18 cellular contexts compared by ENCODE assay signal in the genomic region with DNA sequence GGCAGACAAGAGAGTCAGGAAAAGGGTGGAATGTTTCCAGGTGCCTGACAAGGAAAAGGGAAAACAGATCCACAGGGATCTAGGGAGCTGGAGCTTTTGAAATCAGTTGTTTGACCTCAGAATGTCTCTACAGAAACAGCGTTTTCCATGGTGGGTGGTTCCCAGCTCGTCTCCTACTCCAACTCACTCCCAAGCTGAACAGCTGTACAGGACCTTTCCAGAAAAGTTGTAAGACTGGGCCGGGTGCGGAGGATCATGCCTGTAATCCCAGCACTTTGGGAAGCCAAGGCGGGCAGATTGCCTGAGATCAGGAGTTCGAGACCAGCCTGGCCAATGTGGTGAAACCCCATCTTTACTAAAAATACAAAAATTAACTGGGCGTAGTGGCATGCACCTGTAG. TPM values are rescaled to one million over a fixed set of nuclear protein-coding genes. Genes with fewer than 3 reads are reported as not detected.
DNase-seq lines count a peak whose midpoint lies in the region; ATAC-seq and TF ChIP-seq lines count a peak whose summit lies in the region.
"Had no signal": no experiment of that assay in that cellular context is flagged by ENCODE, and none has a peak within 500 bp of the region (broad histone marks: within the 10 kb centered on the region; RNA-seq: fewer than 3 reads in every experiment).

No MANE protein-coding gene starts in this region.

- H3F3A ChIP-seq in GM23248 (ENCODE audit: insufficient read depth) = peaks cover 9% of the 10 kb centered on the region

- 51 to 52% methylated on average over 7 of the region's 7 CpGs for WGBS in GM23248 (ENCODE audit: low coverage in 1 of 2, low lambda C conversion rate in 2 of 2, missing lambda C conversion rate in 2 of 2), 2 experiments
- 86 to 89% methylated on average over 6 to 7 of the region's 7 CpGs for WGBS in endodermal cell (ENCODE audit: insufficient coverage in 1 of 2, insufficient read length in 1 of 2), 2 experiments
- 56% methylated on average over 3 of the region's 7 CpGs; no CpG with 5 or more reads in 1 of the 2 donors for WGBS in gastroesophageal sphincter (ENCODE audit: low coverage in 1 of 2), 2 donors
- 53 to 67% methylated on average over 7 of the region's 7 CpGs for WGBS in testis, 2 donors
- WGBS in transverse colon (ENCODE audit: low coverage in 1 of 2), 2 donors = 68% methylated on average over 7 of the region's 7 CpGs; no CpG with 5 or more reads in 1 of the 2 donors

- H3K27ac ChIP-seq in GM23248 (no peak overlapping the region), endodermal cell (ENCODE audit: low read depth, low read length) (no peak overlapping the region), gastroesophageal sphincter (no peak overlapping the region), testis (no peak overlapping the region), Peyer's patch (no peak overlapping the region), transverse colon (no peak overlapping the region)

- no peaks in the 10 kb centered on the region for H3K36me3 Mint-ChIP-seq in endodermal cell (ENCODE audit: low read depth)
- H3K36me3 Mint-ChIP-seq: CD4-positive, CD25-positive, alpha-beta regulatory T cell; CD8-positive, alpha-beta memory T cell had no signal

- H3K27me3 ChIP-seq in GM23248 (replicated peaks; ENCODE audit: insufficient read depth) (no peaks in the 10 kb centered on the region), endodermal cell (ENCODE audit: control insufficient read depth, insufficient read depth, low read length, poor library complexity, severe bottlenecking) (no peaks in the 10 kb centered on the region), gastroesophageal sphincter (no peaks in the 10 kb centered on the region), testis (no peaks in the 10 kb centered on the region), Peyer's patch (no peaks in the 10 kb centered on the region), transverse colon (no peaks in the 10 kb centered on the region)
- H3K27me3 ChIP-seq: BE2C had no signal

- H3K4me1 Mint-ChIP-seq in endodermal cell = peaks cover 17% of the 10 kb centered on the region

- intact Hi-C loops in testis (cut with DNase I; ENCODE audit: low total_unique reads) (loop anchor here (10.0 kb wide), 1 partner anchor 92 kb away; no protein-coding TSS in a partner anchor), transverse colon (cut with DNase I; ENCODE audit: low total_unique reads) (no loop called here)

- H3K9me2 ChIP-seq in GM23248 (ENCODE audit: insufficient read depth) = no peaks in the 10 kb centered on the region

- H3K27me3 Mint-ChIP-seq in endodermal cell (ENCODE audit: insufficient read depth) = peaks cover 4% of the 10 kb centered on the region

- H3K4me1 ChIP-seq in GM23248 (ENCODE audit: insufficient read depth) = peaks cover 25% of the 10 kb centered on the region
- peaks cover 3% of the 10 kb centered on the region for H3K4me1 ChIP-seq in endodermal cell (ENCODE audit: control insufficient read depth, insufficient read depth, low read length)
- H3K4me1 ChIP-seq in gastroesophageal sphincter = peaks cover 0 to 26% (median 9%) of the 10 kb centered on the region in 3 donors
- H3K4me1 ChIP-seq in testis = peaks cover 6% of the 10 kb centered on the region
- H3K4me1 ChIP-seq in Peyer's patch = peaks cover 0 to 22% (median 12%) of the 10 kb centered on the region in 4 donors
- H3K4me1 ChIP-seq in transverse colon = peaks cover 4 to 32% (median 14%) of the 10 kb centered on the region in 4 donors
- H3K4me1 ChIP-seq: BE2C had no signal

- no peaks in the 10 kb centered on the region for H3K79me2 ChIP-seq in GM23248 (ENCODE audit: insufficient read depth)

- H3K4me3 ChIP-seq in GM23248 (no peak overlapping the region), endodermal cell (ENCODE audit: low read length) (no peak overlapping the region), gastroesophageal sphincter (no peak overlapping the region), testis (no peak overlapping the region), Peyer's patch (no peak overlapping the region), transverse colon (no peak overlapping the region)
- H3K4me3 ChIP-seq: HAP-1 had no signal

- DNase-seq in GM23248 (no peak), endodermal cell (no peak), testis (peak; percentile 41), Peyer's patch (no peak), transverse colon (no peak), GDM1 (lab: John Stamatoyannopoulos, UW) (no peak)
- DNase-seq: ACHN; BE2C; C1 segment of cervical spinal cord; CD4-positive, CD25-positive, alpha-beta regulatory T cell; CD8-positive, alpha-beta memory T cell; COR-L47; DMS 273 treated with DMSO at 0.1 percent for 48 hours; DMS53; DND-41; EL had no signal

- H3K9ac ChIP-seq in GM23248 (no peak overlapping the region), endodermal cell (ENCODE audit: extremely low read depth, low read length, poor library complexity, severe bottlenecking) (no peak overlapping the region)

- ATAC-seq in gastroesophageal sphincter = peak; percentile 38

- TF ChIP-seq CTCF in endodermal cell (conservative IDR thresholded peaks at IDR 0.05) (no peak), gastroesophageal sphincter (IDR thresholded peaks at IDR 0.05) (no peak), testis (IDR thresholded peaks at IDR 0.05) (no peak), Peyer's patch (IDR thresholded peaks at IDR 0.05) (no peak), transverse colon (IDR thresholded peaks at IDR 0.05) (no peak)

- no peak overlapping the region for H3K4me3 Mint-ChIP-seq in endodermal cell
- H3K4me3 Mint-ChIP-seq: CD4-positive, CD25-positive, alpha-beta regulatory T cell; CD8-positive, alpha-beta memory T cell had no signal

- H2AFZ ChIP-seq in GM23248 = peak overlapping the region; percentile 28; the same call in 1 of the 2 replicates

- no peaks in the 10 kb centered on the region for H3K9me3 ChIP-seq in GM23248 (ENCODE audit: low read depth)
- no peaks in the 10 kb centered on the region for H3K9me3 ChIP-seq in endodermal cell (ENCODE audit: control insufficient read depth, low read length)
- H3K9me3 ChIP-seq in gastroesophageal sphincter = no peaks in the 10 kb centered on the region
- no peaks in the 10 kb centered on the region for H3K9me3 ChIP-seq in testis
- no peaks in the 10 kb centered on the region for H3K9me3 ChIP-seq in Peyer's patch
- H3K9me3 ChIP-seq in transverse colon = no peaks in the 10 kb centered on the region
- H3K9me3 ChIP-seq: BE2C, HAP-1 had no signal

- in situ Hi-C loops in GM23248 (cut with MboI) (loop anchor here (5.0 kb wide), 2 partner anchors 94 to 171 kb away; no protein-coding TSS in a partner anchor), transverse colon (cut with MboI; ENCODE audit: low pct_ligation_motif_present in 1 of 4, low pct_unique_long_range_greater_than_20kb in 1 of 4, low sequenced_read_pairs in 3 of 4) (loop anchor here (5.0 to 10.0 kb wide), 6 partner anchors 78 to 168 kb away; no protein-coding TSS in a partner anchor)

- H3K27ac Mint-ChIP-seq in endodermal cell = peak overlapping the region; percentile 20
- H3K27ac Mint-ChIP-seq: CD4-positive, CD25-positive, alpha-beta regulatory T cell; CD8-positive, alpha-beta memory T cell had no signal

- H3K36me3 ChIP-seq in GM23248 (ENCODE audit: low read depth) = no peaks in the 10 kb centered on the region
- no peaks in the 10 kb centered on the region for H3K36me3 ChIP-seq in endodermal cell (ENCODE audit: control insufficient read depth, insufficient read depth, low read length)
- no peaks in the 10 kb centered on the region for H3K36me3 ChIP-seq in gastroesophageal sphincter
- H3K36me3 ChIP-seq in testis (ENCODE audit: low read depth, missing control alignments) = no peaks in the 10 kb centered on the region
- no peaks in the 10 kb centered on the region for H3K36me3 ChIP-seq in Peyer's patch
- no peaks in the 10 kb centered on the region for H3K36me3 ChIP-seq in transverse colon
- H3K36me3 ChIP-seq: BE2C, HAP-1 had no signal

- no peaks in the 10 kb centered on the region for H4K20me1 ChIP-seq in GM23248 (ENCODE audit: insufficient read depth)

- H3K9me3 Mint-ChIP-seq in endodermal cell = no peaks in the 10 kb centered on the region
- H3K9me3 Mint-ChIP-seq: CD4-positive, CD25-positive, alpha-beta regulatory T cell; CD8-positive, alpha-beta memory T cell had no signal

- TF ChIP-seq POLR2A in gastroesophageal sphincter (IDR thresholded peaks at IDR 0.05) (no peak), testis (IDR thresholded peaks at IDR 0.05) (no peak), Peyer's patch (IDR thresholded peaks at IDR 0.05) (no peak), transverse colon (IDR thresholded peaks at IDR 0.05) (no peak)

- TF ChIP-seq EP300 in gastroesophageal sphincter (IDR thresholded peaks at IDR 0.05) = no peak
- TF ChIP-seq EP300 in transverse colon (IDR thresholded peaks at IDR 0.05; ENCODE audit: low read depth) = no peak

- no peak overlapping the region for H3K4me2 ChIP-seq in GM23248 (ENCODE audit: unreplicated experiment)

RNA-seq across cellular contexts. Expression of gene RYK, which starts 55.7 kb away (rescaled TPM):
- 93.7 and 100 TPM in 2 replicates for total RNA-seq in GM23248 (2014; rRNA removed; shearing (Covaris generic))
- 22.3 and 22.8 TPM in 2 replicates for polyA plus RNA-seq in GM23248 (2016; fragmentation: Nextera tagmentation; extraction: Ambion mirVana)
- total RNA-seq in endodermal cell = 10 to 100 TPM; 79.2 to 85.5 TPM
- 70.3 TPM for polyA plus RNA-seq in endodermal cell (2013, experiment 1 of 2)
- polyA plus RNA-seq in endodermal cell (2013, experiment 2 of 2) = 63.3 TPM
- 100 to 1,000 TPM in 3 of 4 donors, 10 to 100 TPM in 1; 92.7 to 133 (median 115) TPM for total RNA-seq in gastroesophageal sphincter
- 100 to 1,000 TPM; 112 to 120 TPM for total RNA-seq in testis
- 82.6 TPM for polyA plus RNA-seq in testis (ENCODE audit: insufficient read depth, low read depth, low replicate concordance)
- 10 to 100 TPM; 24.3 to 71.4 (median 38.2) TPM for total RNA-seq in Peyer's patch
- 10 to 100 TPM; 20.2 to 91.1 (median 61.6) TPM for total RNA-seq in transverse colon
